Comparison of ENCODE assay signal across 1 cellular context in the genomic region with DNA sequence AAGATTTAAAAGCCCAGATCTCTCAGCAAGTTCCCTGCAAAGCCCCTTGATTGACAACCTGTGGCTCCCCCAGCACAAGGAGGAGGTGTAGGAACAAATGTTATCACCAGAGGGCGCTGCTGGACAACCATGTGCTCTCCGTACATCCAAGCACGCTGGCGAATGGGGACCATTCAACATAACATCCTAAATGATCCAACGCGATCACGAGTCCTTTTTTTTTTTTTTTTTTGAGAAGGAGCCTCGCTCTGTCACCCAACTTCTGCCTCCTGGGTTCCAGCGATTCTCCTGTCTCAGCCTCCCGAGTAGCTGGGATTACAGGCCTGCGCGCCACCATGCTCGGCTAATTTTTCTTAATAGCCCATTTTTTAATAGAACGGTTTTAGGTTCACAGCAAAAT.
TF ChIP-seq lines count a peak whose summit lies in the region.

No MANE protein-coding gene starts in this region.

TF ChIP-seq in K562, 482 proteins besides CTCF, POLR2A, EP300 and RAD21 (continues in another document):
- TF ChIP-seq MAZ (CRISPR knock-in tag; conservative IDR thresholded peaks at IDR 0.05 in 1 of 2, IDR thresholded peaks at IDR 0.05 in 1 of 2), result peak in 1 of 2 experiments; percentile 51; a peak in 1 of 4 replicates
- 0 out of 2 replicates have a peak, but pooled peaks have one; percentile 72 for TF ChIP-seq CC2D1A (IDR thresholded peaks at IDR 0.05)
- peak; percentile 82; the same call in 1 of the 2 replicates for TF ChIP-seq STAG1 (CRISPR knock-in tag; IDR thresholded peaks at IDR 0.05; ENCODE audit: borderline replicate concordance)
- TF ChIP-seq, protein P1, sequence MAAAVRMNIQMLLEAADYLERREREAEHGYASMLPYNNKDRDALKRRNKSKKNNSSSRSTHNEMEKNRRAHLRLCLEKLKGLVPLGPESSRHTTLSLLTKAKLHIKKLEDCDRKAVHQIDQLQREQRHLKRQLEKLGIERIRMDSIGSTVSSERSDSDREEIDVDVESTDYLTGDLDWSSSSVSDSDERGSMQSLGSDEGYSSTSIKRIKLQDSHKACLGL (CRISPR knock-in tag; IDR thresholded peaks at IDR 0.05; ENCODE audit: borderline replicate concordance, poor library complexity, severe bottlenecking), result no peak
- TF ChIP-seq, protein P2, sequence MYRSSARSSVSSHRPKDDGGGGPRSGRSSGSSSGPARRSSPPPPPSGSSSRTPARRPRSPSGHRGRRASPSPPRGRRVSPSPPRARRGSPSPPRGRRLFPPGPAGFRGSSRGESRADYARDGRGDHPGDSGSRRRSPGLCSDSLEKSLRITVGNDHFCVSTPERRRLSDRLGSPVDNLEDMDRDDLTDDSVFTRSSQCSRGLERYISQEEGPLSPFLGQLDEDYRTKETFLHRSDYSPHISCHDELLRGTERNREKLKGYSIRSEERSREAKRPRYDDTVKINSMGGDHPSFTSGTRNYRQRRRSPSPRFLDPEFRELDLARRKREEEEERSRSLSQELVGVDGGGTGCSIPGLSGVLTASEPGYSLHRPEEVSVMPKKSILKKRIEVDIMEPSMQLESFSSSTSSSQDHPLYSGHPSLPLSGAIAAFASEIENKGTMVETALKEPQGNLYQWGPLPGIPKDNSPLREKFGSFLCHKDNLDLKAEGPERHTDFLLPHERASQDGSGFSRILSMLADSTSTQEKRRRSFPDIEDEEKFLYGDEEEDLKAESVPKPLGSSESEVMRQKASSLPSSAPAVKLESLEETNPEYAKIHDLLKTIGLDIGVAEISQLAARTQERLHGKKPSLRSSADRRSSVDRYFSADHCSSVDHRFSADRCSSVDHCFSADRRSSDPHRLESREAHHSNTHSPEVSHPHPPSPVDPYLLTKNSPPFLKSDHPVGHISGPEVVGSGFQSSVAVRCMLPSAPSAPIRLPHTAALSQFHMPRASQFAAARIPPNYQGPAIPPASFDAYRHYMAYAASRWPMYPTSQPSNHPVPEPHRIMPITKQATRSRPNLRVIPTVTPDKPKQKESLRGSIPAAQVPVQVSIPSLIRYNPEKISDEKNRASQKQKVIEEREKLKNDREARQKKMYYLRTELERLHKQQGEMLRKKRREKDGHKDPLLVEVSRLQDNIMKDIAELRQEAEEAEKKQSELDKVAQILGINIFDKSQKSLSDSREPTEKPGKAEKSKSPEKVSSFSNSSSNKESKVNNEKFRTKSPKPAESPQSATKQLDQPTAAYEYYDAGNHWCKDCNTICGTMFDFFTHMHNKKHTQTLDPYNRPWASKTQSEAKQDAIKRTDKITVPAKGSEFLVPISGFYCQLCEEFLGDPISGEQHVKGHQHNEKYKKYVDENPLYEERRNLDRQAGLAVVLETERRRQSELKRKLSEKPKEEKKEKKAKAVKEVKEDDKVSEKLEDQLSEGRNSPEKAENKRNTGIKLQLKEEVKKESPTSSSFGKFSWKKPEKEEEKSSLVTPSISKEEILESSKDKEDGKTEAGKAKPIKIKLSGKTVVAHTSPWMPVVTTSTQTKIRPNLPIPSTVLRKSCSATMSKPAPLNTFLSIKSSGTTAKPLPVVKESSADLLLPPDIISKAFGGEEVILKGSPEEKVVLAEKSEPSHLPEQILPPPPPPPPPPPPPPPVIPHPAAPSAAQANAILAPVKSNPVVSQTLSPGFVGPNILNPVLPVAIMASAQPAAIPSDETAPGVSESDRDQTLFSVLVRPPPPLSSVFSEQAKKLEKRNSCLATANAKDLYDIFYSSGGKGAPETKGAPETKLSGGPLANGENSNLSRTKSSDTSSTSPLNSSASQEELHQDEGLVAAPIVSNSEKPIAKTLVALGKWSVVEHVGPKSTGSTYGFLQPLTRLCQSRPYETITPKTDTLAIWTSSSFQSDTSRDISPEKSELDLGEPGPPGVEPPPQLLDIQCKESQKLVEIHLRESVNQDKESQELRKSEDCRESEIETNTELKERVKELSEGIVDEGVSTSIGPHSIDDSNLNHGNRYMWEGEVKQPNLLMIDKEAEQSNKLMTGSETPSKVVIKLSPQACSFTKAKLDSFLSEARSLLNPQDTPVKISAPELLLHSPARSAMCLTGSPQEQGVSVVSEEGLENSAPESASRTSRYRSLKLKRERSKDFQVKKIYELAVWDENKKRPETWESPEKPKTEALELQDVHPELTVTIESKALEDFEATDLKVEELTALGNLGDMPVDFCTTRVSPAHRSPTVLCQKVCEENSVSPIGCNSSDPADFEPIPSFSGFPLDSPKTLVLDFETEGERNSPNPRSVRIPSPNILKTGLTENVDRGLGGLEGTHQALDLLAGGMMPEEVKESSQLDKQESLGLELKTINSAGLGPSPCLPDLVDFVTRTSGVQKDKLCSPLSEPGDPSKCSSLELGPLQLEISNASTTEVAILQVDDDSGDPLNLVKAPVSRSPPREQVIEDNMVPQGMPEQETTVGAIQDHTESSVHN (IDR thresholded peaks at IDR 0.05; ENCODE audit: borderline replicate concordance in 1 of 2, low read depth in 1 of 2), result no peak
- TF ChIP-seq MECOM (CRISPR knock-in tag; IDR thresholded peaks at IDR 0.05), result no peak
- TF ChIP-seq RCOR1 (IDR thresholded peaks at IDR 0.05; ENCODE audit: borderline replicate concordance in 1 of 2, low read depth in 2 of 2, low read length in 2 of 2), result peak in 1 of 2 experiments; percentile 68; a peak in 1 of 4 replicates
- TF ChIP-seq E2F8 (IDR thresholded peaks at IDR 0.05; ENCODE audit: low read depth, partially characterized antibody), result no peak
- TF ChIP-seq RB1 (IDR thresholded peaks at IDR 0.05; ENCODE audit: low read depth), result peak; percentile 15; the same call in 1 of the 2 replicates
- peak; percentile 82 for TF ChIP-seq ARID2 (IDR thresholded peaks at IDR 0.05)
- TF ChIP-seq, protein P3, sequence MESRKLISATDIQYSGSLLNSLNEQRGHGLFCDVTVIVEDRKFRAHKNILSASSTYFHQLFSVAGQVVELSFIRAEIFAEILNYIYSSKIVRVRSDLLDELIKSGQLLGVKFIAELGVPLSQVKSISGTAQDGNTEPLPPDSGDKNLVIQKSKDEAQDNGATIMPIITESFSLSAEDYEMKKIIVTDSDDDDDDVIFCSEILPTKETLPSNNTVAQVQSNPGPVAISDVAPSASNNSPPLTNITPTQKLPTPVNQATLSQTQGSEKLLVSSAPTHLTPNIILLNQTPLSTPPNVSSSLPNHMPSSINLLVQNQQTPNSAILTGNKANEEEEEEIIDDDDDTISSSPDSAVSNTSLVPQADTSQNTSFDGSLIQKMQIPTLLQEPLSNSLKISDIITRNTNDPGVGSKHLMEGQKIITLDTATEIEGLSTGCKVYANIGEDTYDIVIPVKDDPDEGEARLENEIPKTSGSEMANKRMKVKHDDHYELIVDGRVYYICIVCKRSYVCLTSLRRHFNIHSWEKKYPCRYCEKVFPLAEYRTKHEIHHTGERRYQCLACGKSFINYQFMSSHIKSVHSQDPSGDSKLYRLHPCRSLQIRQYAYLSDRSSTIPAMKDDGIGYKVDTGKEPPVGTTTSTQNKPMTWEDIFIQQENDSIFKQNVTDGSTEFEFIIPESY (CRISPR knock-in tag; IDR thresholded peaks at IDR 0.05), result 0 out of 2 replicates have a peak, but pooled peaks have one; percentile 18
- TF ChIP-seq DEAF1 (CRISPR knock-in tag; IDR thresholded peaks at IDR 0.05), result peak; percentile 69
- peak; percentile 93 for TF ChIP-seq PKNOX1 (IDR thresholded peaks at IDR 0.05)
- peak; percentile 84 for TF ChIP-seq MYC (IDR thresholded peaks at IDR 0.05; ENCODE audit: low read depth, low read length)
- TF ChIP-seq MYC (CRISPR knock-in tag; IDR thresholded peaks at IDR 0.05; ENCODE audit: borderline replicate concordance, low read depth), result no peak
- peak; percentile 65; the same call in 1 of the 2 replicates for TF ChIP-seq XRCC5 (IDR thresholded peaks at IDR 0.05; ENCODE audit: low read depth, low read length)
- no peak for TF ChIP-seq HDAC2 (IDR thresholded peaks at IDR 0.05)
- no peak for TF ChIP-seq HDAC8 (tag; IDR thresholded peaks at IDR 0.05)
- TF ChIP-seq, protein P4, sequence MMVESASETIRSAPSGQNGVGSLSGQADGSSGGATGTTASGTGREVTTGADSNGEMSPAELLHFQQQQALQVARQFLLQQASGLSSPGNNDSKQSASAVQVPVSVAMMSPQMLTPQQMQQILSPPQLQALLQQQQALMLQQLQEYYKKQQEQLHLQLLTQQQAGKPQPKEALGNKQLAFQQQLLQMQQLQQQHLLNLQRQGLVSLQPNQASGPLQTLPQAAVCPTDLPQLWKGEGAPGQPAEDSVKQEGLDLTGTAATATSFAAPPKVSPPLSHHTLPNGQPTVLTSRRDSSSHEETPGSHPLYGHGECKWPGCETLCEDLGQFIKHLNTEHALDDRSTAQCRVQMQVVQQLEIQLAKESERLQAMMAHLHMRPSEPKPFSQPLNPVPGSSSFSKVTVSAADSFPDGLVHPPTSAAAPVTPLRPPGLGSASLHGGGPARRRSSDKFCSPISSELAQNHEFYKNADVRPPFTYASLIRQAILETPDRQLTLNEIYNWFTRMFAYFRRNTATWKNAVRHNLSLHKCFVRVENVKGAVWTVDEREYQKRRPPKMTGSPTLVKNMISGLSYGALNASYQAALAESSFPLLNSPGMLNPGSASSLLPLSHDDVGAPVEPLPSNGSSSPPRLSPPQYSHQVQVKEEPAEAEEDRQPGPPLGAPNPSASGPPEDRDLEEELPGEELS (CRISPR knock-in tag; IDR thresholded peaks at IDR 0.05; ENCODE audit: borderline replicate concordance), result no peak
- TF ChIP-seq, protein P5, sequence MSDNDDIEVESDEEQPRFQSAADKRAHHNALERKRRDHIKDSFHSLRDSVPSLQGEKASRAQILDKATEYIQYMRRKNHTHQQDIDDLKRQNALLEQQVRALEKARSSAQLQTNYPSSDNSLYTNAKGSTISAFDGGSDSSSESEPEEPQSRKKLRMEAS (CRISPR knock-in tag; IDR thresholded peaks at IDR 0.05), result peak; percentile 70
- TF ChIP-seq RBM14 (IDR thresholded peaks at IDR 0.05; ENCODE audit: borderline replicate concordance, insufficient read depth, low read depth, low read length), result no peak
- peak in 1 of 2 experiments; percentile 52 for TF ChIP-seq E2F6 (IDR thresholded peaks at IDR 0.05; ENCODE audit: borderline replicate concordance in 1 of 2, extremely low read depth in 1 of 2, insufficient read depth in 1 of 2, insufficient read length in 1 of 2, low read depth in 1 of 2, low read length in 1 of 2, poor library complexity in 1 of 2, severe bottlenecking in 1 of 2)
- TF ChIP-seq CREM (IDR thresholded peaks at IDR 0.05; ENCODE audit: low read depth), result 0 out of 2 replicates have a peak, but pooled peaks have one; percentile 20
- peak; percentile 92 for TF ChIP-seq SMC3 (conservative IDR thresholded peaks at IDR 0.05; ENCODE audit: insufficient read depth, low read depth, low read length)
- no peak for TF ChIP-seq ZNF644 (tag; IDR thresholded peaks at IDR 0.05; ENCODE audit: low read depth)
- TF ChIP-seq TFAP4 (CRISPR knock-in tag; IDR thresholded peaks at IDR 0.05; ENCODE audit: borderline replicate concordance), result peak; percentile 29; the same call in 1 of the 2 replicates
- no peak for TF ChIP-seq STAT5A (IDR thresholded peaks at IDR 0.05; ENCODE audit: borderline replicate concordance, low read length)
- no peak for TF ChIP-seq ASH1L (IDR thresholded peaks at IDR 0.05; ENCODE audit: borderline replicate concordance, low read depth, partially characterized antibody)
